17 cellular contexts compared by ENCODE assay signal in the genomic region with DNA sequence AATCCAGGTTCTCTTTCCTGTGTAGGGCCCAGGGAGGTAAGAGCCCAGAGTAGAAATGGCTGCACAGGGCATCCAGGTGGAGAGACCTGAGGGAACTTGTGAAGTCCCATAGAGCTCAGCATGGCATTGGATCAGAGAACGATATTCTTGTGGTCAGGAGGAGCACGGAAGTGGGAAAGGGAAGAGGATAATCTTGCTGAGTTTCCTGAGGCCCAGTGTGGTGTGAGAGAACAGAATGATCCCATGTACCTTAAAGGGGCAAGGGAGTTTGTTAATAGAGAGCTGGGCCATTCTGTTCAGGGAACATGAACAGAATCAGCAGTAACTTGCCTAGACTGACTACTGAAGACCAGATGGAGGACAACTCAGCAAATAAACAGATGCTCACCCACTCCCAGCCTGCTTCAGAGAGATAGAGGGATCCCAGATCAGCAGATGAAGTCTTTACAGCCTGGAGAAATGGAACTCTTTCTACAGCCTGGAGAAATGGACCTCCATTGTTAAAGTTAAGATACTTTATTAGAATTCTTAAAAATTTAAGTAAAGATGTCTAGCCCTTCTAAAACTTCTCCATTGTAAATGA.
DNase-seq lines count a peak whose midpoint lies in the region; ATAC-seq, FAIRE-seq and TF ChIP-seq lines count a peak whose summit lies in the region.
"Had no signal": no experiment of that assay in that cellular context is flagged by ENCODE, and none has a peak within 500 bp of the region (broad histone marks: within the 10 kb centered on the region; RNA-seq: fewer than 3 reads in every experiment).

No MANE protein-coding gene starts in this region.

- dilution Hi-C loops in mammary epithelial cell (cut with HindIII; ENCODE audit: low sequenced_read_pairs) = loop anchor here (5.0 kb wide), 1 partner anchor 54 kb away; no protein-coding TSS in a partner anchor

- BruUV-seq in mammary epithelial cell (replicated peaks; lab: Mats Ljungman, UMichigan) = no TSS peak

- H3K18ac ChIP-seq in mesendoderm (ENCODE audit: low read length) = no peak overlapping the region

- H3K4me3 ChIP-seq in mammary epithelial cell (replicated peaks in 1 of 3; ENCODE audit: insufficient read depth in 1 of 3, low read depth in 2 of 3, low read length in 3 of 3) = no peak overlapping the region
- no peak overlapping the region for H3K4me3 ChIP-seq in mesendoderm (ENCODE audit: low read length)
- H3K4me3 ChIP-seq: coronary artery, esophagus squamous epithelium had no signal

- CTCF ChIA-PET in mammary epithelial cell (lab: Charles Lee; ENCODE audit: low non-redundant PET) = no interaction called here

- no peaks in the 10 kb centered on the region for H3K9me3 ChIP-seq in mammary epithelial cell (replicated peaks; ENCODE audit: insufficient read depth, low read length)
- H3K9me3 ChIP-seq: esophagus squamous epithelium had no signal

- peak overlapping the region; percentile 97 for H3K27ac ChIP-seq in mammary epithelial cell (ENCODE audit: insufficient read depth, low read depth, low read length)
- no peak overlapping the region for H3K27ac ChIP-seq in mesendoderm (ENCODE audit: low read depth, low read length)
- H3K27ac ChIP-seq: C4-2B, coronary artery had no signal

- H3K4ac ChIP-seq in mesendoderm (ENCODE audit: low read depth, low read length) = no peak overlapping the region

- no peak overlapping the region for H3K4me2 ChIP-seq in mammary epithelial cell (ENCODE audit: insufficient read depth, low read depth, low read length)
- H3K4me2 ChIP-seq in mesendoderm (ENCODE audit: low read length) = no peak overlapping the region

- H3K9ac ChIP-seq in mammary epithelial cell (ENCODE audit: insufficient read depth, low read length) = no peak overlapping the region
- H3K9ac ChIP-seq in mesendoderm (ENCODE audit: low read length) = no peak overlapping the region

- H2BK15ac ChIP-seq in mesendoderm (replicated peaks; ENCODE audit: low read depth) = no peak overlapping the region

- intact Hi-C loops in mammary epithelial cell (cut with micrococcal nuclease) (no loop called here), head of caudate nucleus (cut with DNase I) (no loop called here)

- no peak overlapping the region for H2AK5ac ChIP-seq in mesendoderm (ENCODE audit: low read length)

- H3K23ac ChIP-seq in mesendoderm (ENCODE audit: low read length) = no peak overlapping the region

- TF ChIP-seq POLR2A in H54 (IDR thresholded peaks at IDR 0.05; ENCODE audit: low read depth, low read length) = no peak

- H3K36me3 ChIP-seq in mammary epithelial cell (ENCODE audit: insufficient read depth, low read length) (no peaks in the 10 kb centered on the region), mesendoderm (ENCODE audit: control insufficient read depth, insufficient read depth, low read length) (no peaks in the 10 kb centered on the region)
- H3K36me3 ChIP-seq: esophagus squamous epithelium had no signal

- peak overlapping the region; percentile 20 for H2BK5ac ChIP-seq in mesendoderm (ENCODE audit: low read length)

- H3K27me3 ChIP-seq in mammary epithelial cell (ENCODE audit: insufficient read depth, low read length) = no peaks in the 10 kb centered on the region
- no peaks in the 10 kb centered on the region for H3K27me3 ChIP-seq in mesendoderm (ENCODE audit: insufficient read depth, low read length, poor library complexity)
- H3K27me3 ChIP-seq: esophagus squamous epithelium had no signal

- H3K4me1 ChIP-seq in mammary epithelial cell (ENCODE audit: insufficient read depth, low read length) (peaks cover 56% of the 10 kb centered on the region), mesendoderm (ENCODE audit: control insufficient read depth, low read depth, low read length) (peaks cover 9% of the 10 kb centered on the region)

- H3K79me1 ChIP-seq in mesendoderm (ENCODE audit: low read length) = no peaks in the 10 kb centered on the region

- no peak for TF ChIP-seq CTCF in mammary epithelial cell (conservative IDR thresholded peaks at IDR 0.05 in 1 of 2, IDR thresholded peaks at IDR 0.05 in 1 of 2; ENCODE audit: extremely low read depth in 1 of 2, insufficient read depth in 1 of 2, low read depth in 1 of 2, low read length in 2 of 2)

- no peak overlapping the region for H2BK120ac ChIP-seq in mesendoderm (ENCODE audit: low read depth, low read length)

- peak overlapping the region; percentile 19 for H3K56ac ChIP-seq in mesendoderm (ENCODE audit: low read length)

- no peak overlapping the region for H4K5ac ChIP-seq in mesendoderm (ENCODE audit: low read length)

- DNase-seq in H54 (ENCODE audit: insufficient read length, low spot score) (no peak), MV-4-11 (lab: John Stamatoyannopoulos, UW) (peak; percentile 43), mammary epithelial cell (no peak), mesendoderm (no peak), nucleus accumbens (lab: John Stamatoyannopoulos, UW) (no peak), head of caudate nucleus (no peak)
- DNase-seq: activated T-cell treated with anti-CD3 and anti-CD28 coated beads for 4 hours, esophagus squamous epithelium, KBM-7, left cardiac atrium, NCI-H146, NCI-H774, posterior cingulate gyrus had no signal

- no peaks in the 10 kb centered on the region for H3K79me2 ChIP-seq in mammary epithelial cell (ENCODE audit: insufficient read depth, low read length)
- H3K79me2 ChIP-seq in mesendoderm (ENCODE audit: control insufficient read depth, insufficient read depth, low read length) = no peaks in the 10 kb centered on the region

- no peak overlapping the region for H4K8ac ChIP-seq in mesendoderm (ENCODE audit: low read depth, low read length)

- FAIRE-seq in H54 (lab: Jason Lieb, UNC) = peak; percentile 75

- no peak for ATAC-seq in HG03175 (IDR thresholded peaks at IDR 0.05; ENCODE audit: unreplicated experiment)
- ATAC-seq: Right ventricle myocardium inferior had no signal

- in situ Hi-C loops in mammary epithelial cell (cut with MboI; ENCODE audit: low sequenced_read_pairs in 2 of 2) = no loop called here

- WGBS in mammary epithelial cell (ENCODE audit: low coverage, missing lambda C conversion rate) = 87% methylated on average over 2 of the region's 2 CpGs
- WGBS in mesendoderm (ENCODE audit: extremely low coverage, insufficient coverage, low lambda C conversion rate) = no CpG with 5 or more reads among the region's 2 CpGs

- peak overlapping the region; percentile 69 for H2AFZ ChIP-seq in mammary epithelial cell (ENCODE audit: low read depth, low read length)

- no peaks in the 10 kb centered on the region for H4K20me1 ChIP-seq in mammary epithelial cell (ENCODE audit: insufficient read depth, low read length)
